In the genomic region with DNA sequence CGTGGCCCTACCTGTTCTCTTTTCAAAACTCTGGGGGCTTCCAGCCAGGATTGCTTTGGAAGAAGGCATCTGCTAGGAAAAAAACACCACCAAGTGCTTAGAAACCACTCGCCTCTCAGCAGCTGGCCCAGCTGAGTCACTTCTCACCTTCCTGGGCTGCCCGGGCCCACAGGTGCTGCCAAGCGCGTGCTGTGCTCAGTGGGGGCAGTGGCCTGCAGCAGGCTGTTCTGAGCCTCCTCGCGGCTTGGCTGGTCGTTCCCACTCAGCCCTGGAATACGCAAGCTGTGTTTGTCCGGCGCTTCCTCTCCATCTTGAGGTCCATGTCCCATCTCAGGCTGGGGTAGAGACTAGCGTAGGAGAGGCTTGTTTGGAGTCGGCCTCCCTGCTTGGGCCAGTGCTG, we compare ENCODE assay signal across 12 cellular contexts.
DNase-seq lines count a peak whose midpoint lies in the region; ATAC-seq and TF ChIP-seq lines count a peak whose summit lies in the region.
"Had no signal": no experiment of that assay in that cellular context is flagged by ENCODE, and none has a peak within 500 bp of the region (broad histone marks: within the 10 kb centered on the region; RNA-seq: fewer than 3 reads in every experiment).

No MANE protein-coding gene starts in this region.

- H3K36me3 ChIP-seq in OCI-LY3 (replicated peaks; ENCODE audit: low read depth, low read length) (no peaks in the 10 kb centered on the region), smooth muscle cell (ENCODE audit: low read depth) (peaks cover 7% of the 10 kb centered on the region), lower lobe of right lung (peaks cover 14% of the 10 kb centered on the region)

- no peak overlapping the region for H2AFZ ChIP-seq in OCI-LY3 (ENCODE audit: low read depth, low read length)
- no peak overlapping the region for H2AFZ ChIP-seq in smooth muscle cell (ENCODE audit: low read depth)

- peaks cover 25% of the 10 kb centered on the region for H3K27me3 ChIP-seq in OCI-LY3 (ENCODE audit: low read depth, low read length)
- H3K27me3 ChIP-seq in dorsolateral prefrontal cortex: peaks cover 0 to 4% (median 0%) of the 10 kb centered on the region in 45 donors
- no peaks in the 10 kb centered on the region for H3K27me3 ChIP-seq in smooth muscle cell (ENCODE audit: low read depth)
- no peaks in the 10 kb centered on the region for H3K27me3 ChIP-seq in lower lobe of right lung (ENCODE audit: low read depth)
- H3K27me3 ChIP-seq: Peyer's patch had no signal

- WGBS in smooth muscle cell (ENCODE audit: low lambda C conversion rate): 74% methylated on average over 13 of the region's 13 CpGs

- H3F3A ChIP-seq in smooth muscle cell (ENCODE audit: low read depth): peaks cover 92% of the 10 kb centered on the region

- no peak for ATAC-seq in lower lobe of right lung

- H3K79me2 ChIP-seq in OCI-LY3 (ENCODE audit: low read length) (no peaks in the 10 kb centered on the region), smooth muscle cell (ENCODE audit: low read depth) (peaks cover 43% of the 10 kb centered on the region)

- DNase-seq in DMS79 (lab: John Stamatoyannopoulos, UW) (peak; percentile 62), dorsolateral prefrontal cortex (peak in 8 of 10 donors; percentile 27 to 85 (median 61)), smooth muscle cell (lab: John Stamatoyannopoulos, UW; ENCODE audit: unreplicated experiment) (no peak), erythroblast (lab: John Stamatoyannopoulos, UW) (no peak), HUDEP-2 (lab: John Stamatoyannopoulos, UW; ENCODE audit: unreplicated experiment in 76 of 76) (no peak), lower lobe of right lung (no peak)
- DNase-seq in activated naive CD4-positive, alpha-beta T cell (lab: John Stamatoyannopoulos, UW): no peak
- DNase-seq: COR-L47, SIG-M5 had no signal

- H3K4me3 ChIP-seq in OCI-LY3 (ENCODE audit: low read length) (no peak overlapping the region), dorsolateral prefrontal cortex (no peak overlapping the region), smooth muscle cell (no peak overlapping the region), lower lobe of right lung (no peak overlapping the region)
- H3K4me3 ChIP-seq: Peyer's patch had no signal

- intact Hi-C loops in dorsolateral prefrontal cortex (cut with DNase I) (no loop called here), lower lobe of right lung (cut with DNase I) (no loop called here)

- TF ChIP-seq POLR2A in erythroblast (IDR thresholded peaks at IDR 0.05; ENCODE audit: low read length): no peak

- TF ChIP-seq CTCF in OCI-LY3 (IDR thresholded peaks at IDR 0.05; ENCODE audit: low read depth, low read length) (no peak), dorsolateral prefrontal cortex (IDR thresholded peaks at IDR 0.05 in 54 of 56, conservative IDR thresholded peaks at IDR 0.05 in 2 of 56; ENCODE audit: low read depth in 1 of 56, partially characterized antibody in 56 of 56) (no peak), smooth muscle cell (IDR thresholded peaks at IDR 0.05; ENCODE audit: borderline replicate concordance, insufficient read depth, poor library complexity, severe bottlenecking) (no peak), lower lobe of right lung (IDR thresholded peaks at IDR 0.05) (no peak)

- H3K4me1 ChIP-seq in OCI-LY3 (ENCODE audit: low read length) (peaks cover 38% of the 10 kb centered on the region), smooth muscle cell (ENCODE audit: low read depth) (no peaks in the 10 kb centered on the region), lower lobe of right lung (peaks cover 14% of the 10 kb centered on the region)

- no peak overlapping the region for H3K27ac ChIP-seq in OCI-LY3 (ENCODE audit: low read length)
- H3K27ac ChIP-seq in dorsolateral prefrontal cortex: peak overlapping the region in 34 of 59 donors; percentile 16 to 85 (median 53)
- H3K27ac ChIP-seq in smooth muscle cell (ENCODE audit: low read depth): peak overlapping the region; percentile 75
- no peak overlapping the region for H3K27ac ChIP-seq in lower lobe of right lung
- H3K27ac ChIP-seq: KMS-11, Peyer's patch had no signal

- H3K4me2 ChIP-seq in OCI-LY3 (ENCODE audit: low read length): peak overlapping the region; percentile 14; the same call in 1 of the 2 replicates
- H3K4me2 ChIP-seq in smooth muscle cell: no peak overlapping the region
- H3K4me2 ChIP-seq: KMS-11 had no signal

- H3K9me3 ChIP-seq in OCI-LY3 (ENCODE audit: insufficient read depth, low read length) (no peaks in the 10 kb centered on the region), smooth muscle cell (replicated peaks; ENCODE audit: low read depth) (no peaks in the 10 kb centered on the region), lower lobe of right lung (no peaks in the 10 kb centered on the region)
- H3K9me3 ChIP-seq: Peyer's patch had no signal

- H4K20me1 ChIP-seq in OCI-LY3 (ENCODE audit: insufficient read depth, low read length): no peaks in the 10 kb centered on the region
- peaks cover 100% of the 10 kb centered on the region for H4K20me1 ChIP-seq in smooth muscle cell (ENCODE audit: low read depth)

- H3K9ac ChIP-seq in OCI-LY3 (ENCODE audit: low read length) (no peak overlapping the region), smooth muscle cell (ENCODE audit: low read depth) (no peak overlapping the region)
- H3K9ac ChIP-seq: KMS-11 had no signal

Comparison
In these comparisons a context has a peak if more than half of its experiments do, and no peak if none do; other contexts are left out.
1. DNase-seq: peak in DMS79 (single experiment) and dorsolateral prefrontal cortex (8 of 10); none in smooth muscle cell (single experiment), erythroblast (0 of 2), HUDEP-2 (0 of 76), activated naive CD4-positive, alpha-beta T cell (0 of 4) and lower lobe of right lung (single experiment).
2. H3K27ac ChIP-seq: peak in dorsolateral prefrontal cortex (34 of 59) and smooth muscle cell (single experiment); none in OCI-LY3 (single experiment) and lower lobe of right lung (single experiment).